1 cellular context compared by ENCODE assay signal in genomic region chr19:58355215-58355796, GRCh38.
TF ChIP-seq lines count a peak whose summit lies in the region.

No MANE protein-coding gene starts in this region.

TF ChIP-seq in GM23338, 12 proteins besides CTCF, POLR2A, EP300 and RAD21 (continued from another document):
- TF ChIP-seq ZNF462 (CRISPR knock-in tag; IDR thresholded peaks at IDR 0.05) = no peak
- no peak for TF ChIP-seq CREB1 (CRISPR knock-in tag; IDR thresholded peaks at IDR 0.05; ENCODE audit: low read depth)
- TF ChIP-seq POLR2AphosphoS5 (IDR thresholded peaks at IDR 0.05; ENCODE audit: low read depth) = no peak
- TF ChIP-seq JUNB (IDR thresholded peaks at IDR 0.05; ENCODE audit: unreplicated experiment) = no peak
- no peak for TF ChIP-seq STAT1 (IDR thresholded peaks at IDR 0.05; ENCODE audit: unreplicated experiment)
- TF ChIP-seq EZH2phosphoT487 (IDR thresholded peaks at IDR 0.05; ENCODE audit: unreplicated experiment) = no peak
- no peak for TF ChIP-seq ZNF331 (CRISPR knock-in tag; IDR thresholded peaks at IDR 0.05; ENCODE audit: low read depth)
- TF ChIP-seq NANOG (IDR thresholded peaks at IDR 0.05; ENCODE audit: borderline replicate concordance) = no peak
- TF ChIP-seq ZNF114 (CRISPR knock-in tag; IDR thresholded peaks at IDR 0.05) = no peak
